27 cellular contexts compared by ENCODE assay signal in the genomic region with DNA sequence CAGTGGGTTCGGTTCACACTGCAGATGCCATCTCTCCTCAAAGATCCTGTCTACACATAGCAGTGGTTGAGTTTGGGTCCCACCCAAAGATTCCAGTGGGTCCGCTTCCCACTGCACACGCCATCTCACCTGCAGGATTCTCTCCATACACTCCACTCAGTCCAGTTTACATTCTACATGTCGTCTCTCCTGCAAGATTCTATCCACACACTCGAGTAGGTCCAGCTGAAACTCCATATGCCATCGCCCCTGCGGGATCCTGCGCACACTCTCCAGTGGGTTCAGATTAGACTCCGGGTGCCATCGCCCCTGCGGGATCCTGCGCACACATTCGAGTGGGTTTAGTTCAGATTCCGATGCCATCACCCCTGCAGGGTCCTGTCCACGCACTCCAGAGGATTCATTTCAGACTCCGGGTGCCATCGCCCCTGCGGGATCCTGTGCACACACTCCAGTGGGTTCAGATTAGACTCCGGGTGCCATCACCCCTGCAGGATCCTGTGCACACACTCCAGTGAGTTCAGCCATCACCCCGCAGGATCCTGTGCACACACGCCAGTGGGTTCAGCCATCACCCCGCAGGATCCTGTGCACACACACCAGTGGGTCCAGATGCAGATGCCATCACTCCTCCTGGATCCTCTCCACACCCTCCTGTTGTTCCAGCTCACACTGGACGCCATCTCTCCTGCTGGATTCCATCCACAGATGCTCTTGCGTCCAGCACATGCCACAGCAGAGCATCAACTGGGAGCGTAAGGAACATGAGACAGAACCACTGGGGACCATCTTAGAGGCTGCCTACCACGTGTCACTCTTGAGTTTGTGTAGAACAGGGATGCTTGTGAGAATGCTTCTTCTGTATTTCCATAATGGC. TPM values are rescaled to one million over a fixed set of nuclear protein-coding genes. Genes with fewer than 3 reads are reported as not detected.
DNase-seq lines count a peak whose midpoint lies in the region; ATAC-seq and TF ChIP-seq lines count a peak whose summit lies in the region.
"Had no signal": no experiment of that assay in that cellular context is flagged by ENCODE, and none has a peak within 500 bp of the region (broad histone marks: within the 10 kb centered on the region; RNA-seq: fewer than 3 reads in every experiment).

No MANE protein-coding gene starts in this region.

- no peaks in the 10 kb centered on the region for H3K9me3 ChIP-seq in WERI-Rb-1 (ENCODE audit: severe bottlenecking)
- no peaks in the 10 kb centered on the region for H3K9me3 ChIP-seq in OCI-LY7 (ENCODE audit: low read length)
- H3K9me3 ChIP-seq: A549, BE2C, left lung, uterus had no signal

- no peak overlapping the region for H3K4me3 Mint-ChIP-seq in activated naive CD8-positive, alpha-beta T cell treated with anti-CD3 and anti-CD28 coated beads, Interleukin-2, amount 10 ng/mL, durations not matched to agents 7 days and 5 days
- no peak overlapping the region for H3K4me3 Mint-ChIP-seq in activated naive CD8-positive, alpha-beta T cell treated with anti-CD3 and anti-CD28 coated beads for 36 hours
- H3K4me3 Mint-ChIP-seq: stimulated activated effector memory CD8-positive, alpha-beta T cell treated with anti-CD3 and anti-CD28 coated beads, Interleukin-12 subunit alpha, Interleukin-12 subunit beta, amount 100 ng/mL, for 72 hours; T-helper 1 cell treated with Interleukin-12 subunit alpha and Interleukin-12 subunit beta and Interleukin-4 antibody, amounts not matched to agents 30 μg/mL and 1 μg/mL, for 36 hours had no signal

- WGBS in lower leg skin, 2 donors: 86 to 88% methylated on average over 26 of the region's 26 CpGs

- H3K27me3 ChIP-seq in WERI-Rb-1 (ENCODE audit: insufficient read depth, low read depth, severe bottlenecking): peaks cover 5% of the 10 kb centered on the region
- H3K27me3 ChIP-seq: uterus had no signal

- no peak overlapping the region for H3K4me2 ChIP-seq in OCI-LY7 (ENCODE audit: low read length)
- H3K4me2 ChIP-seq: A549, smooth muscle cell had no signal

- no peak overlapping the region for H3K4me3 ChIP-seq in WERI-Rb-1 (ENCODE audit: low read depth, low read length)
- H3K4me3 ChIP-seq in lower leg skin (ENCODE audit: low read depth, poor library complexity, severe bottlenecking): no peak overlapping the region
- no peak overlapping the region for H3K4me3 ChIP-seq in OCI-LY7 (ENCODE audit: low read depth, low read length, poor library complexity, severe bottlenecking)
- H3K4me3 ChIP-seq: A549, left lung, SK-N-MC, smooth muscle cell, uterus had no signal

- peak; percentile 10 for DNase-seq in activated naive CD8-positive, alpha-beta T cell treated with anti-CD3 and anti-CD28 coated beads, Interleukin-2, amount 10 ng/mL, durations not matched to agents 7 days and 5 days
- DNase-seq in activated naive CD8-positive, alpha-beta T cell treated with anti-CD3 and anti-CD28 coated beads for 36 hours: no peak
- peak; percentile 6 for DNase-seq in WERI-Rb-1
- DNase-seq in lower leg skin (ENCODE audit: low spot score in 2 of 2): peak; percentile 7 to 60
- peak; percentile 51 for DNase-seq in sciatic nerve (ENCODE audit: low spot score)
- no peak for DNase-seq in OCI-LY7 (ENCODE audit: low spot score)
- DNase-seq: activated CD4-positive, alpha-beta T cell treated with anti-CD3 and anti-CD28 coated beads for 48 hours; BE2C; effector CD8-positive, alpha-beta T cell; foreskin keratinocyte; HFFc6; KG1; NCI-H1436; NCI-H524; RPMI8226; stimulated activated CD4-positive, alpha-beta T cell treated with anti-CD3 and anti-CD28 coated beads, Interleukin-2, amount 100 ng/mL, for 48 hours; uterus had no signal

- CTCF ChIA-PET in OCI-LY7 (lab: Charles Lee; ENCODE audit: unreplicated experiment): no interaction called here

- no peak overlapping the region for H3K27ac Mint-ChIP-seq in activated naive CD8-positive, alpha-beta T cell treated with anti-CD3 and anti-CD28 coated beads, Interleukin-2, amount 10 ng/mL, durations not matched to agents 7 days and 5 days
- no peak overlapping the region for H3K27ac Mint-ChIP-seq in activated naive CD8-positive, alpha-beta T cell treated with anti-CD3 and anti-CD28 coated beads for 36 hours
- H3K27ac Mint-ChIP-seq: activated T-helper 2 cell treated with anti-CD3 and anti-CD28 coated beads, Interferon-gamma antibody, Interleukin-2, Interleukin-4, amounts not matched to agents 10 μg/mL and 5 μg/mL and 100 μg/mL, durations not matched to agents 14 hours and 24 hours and 36 hours; HFFc6; stimulated activated effector memory CD8-positive, alpha-beta T cell treated with anti-CD3 and anti-CD28 coated beads, Interleukin-12 subunit alpha, Interleukin-12 subunit beta, amount 100 ng/mL, for 72 hours; T-helper 1 cell treated with Interleukin-12 subunit alpha and Interleukin-12 subunit beta and Interleukin-4 antibody, amounts not matched to agents 30 μg/mL and 1 μg/mL, for 36 hours had no signal

- no peaks in the 10 kb centered on the region for H3K79me2 ChIP-seq in OCI-LY7 (ENCODE audit: insufficient read depth, low read depth, low read length)

- ATAC-seq in activated naive CD8-positive, alpha-beta T cell treated with anti-CD3 and anti-CD28 coated beads, Interleukin-2, amount 10 ng/mL, durations not matched to agents 7 days and 5 days (ENCODE audit: low read depth): no peak
- no peak for ATAC-seq in sciatic nerve
- ATAC-seq in GM21390 (IDR thresholded peaks at IDR 0.05; ENCODE audit: unreplicated experiment): no peak
- no peak for ATAC-seq in HG03108 (IDR thresholded peaks at IDR 0.05; ENCODE audit: unreplicated experiment)
- ATAC-seq: A549, esophagus mucosa, foreskin keratinocyte, left lung had no signal

- peaks cover 9% of the 10 kb centered on the region for H3K4me1 Mint-ChIP-seq in activated naive CD8-positive, alpha-beta T cell treated with anti-CD3 and anti-CD28 coated beads, Interleukin-2, amount 10 ng/mL, durations not matched to agents 7 days and 5 days
- H3K4me1 Mint-ChIP-seq in activated naive CD8-positive, alpha-beta T cell treated with anti-CD3 and anti-CD28 coated beads for 36 hours: peaks cover 11% of the 10 kb centered on the region
- H3K4me1 Mint-ChIP-seq: stimulated activated effector memory CD8-positive, alpha-beta T cell treated with anti-CD3 and anti-CD28 coated beads, Interleukin-12 subunit alpha, Interleukin-12 subunit beta, amount 100 ng/mL, for 72 hours had no signal

- no peak for TF ChIP-seq POLR2A in lower leg skin (IDR thresholded peaks at IDR 0.05)

- BruUV-seq in OCI-LY7 (replicated peaks; lab: Mats Ljungman, UMichigan): no TSS peak

- H3K9me2 ChIP-seq in OCI-LY7 (ENCODE audit: insufficient read depth, low read length): no peaks in the 10 kb centered on the region

- intact Hi-C loops in lower leg skin (cut with DNase I; ENCODE audit: low total_unique reads) (no loop called here), sciatic nerve (cut with DNase I) (loop anchor here (10.0 kb wide), 1 partner anchor 93 kb away; no protein-coding TSS in a partner anchor), OCI-LY7 (cut with micrococcal nuclease; ENCODE audit: unreplicated experiment) (no loop called here)

- TF ChIP-seq CTCF in WERI-Rb-1 (IDR thresholded peaks at IDR 0.05; ENCODE audit: low read depth, low read length): no peak
- no peak for TF ChIP-seq CTCF in lower leg skin (IDR thresholded peaks at IDR 0.05)
- TF ChIP-seq CTCF in OCI-LY7 (conservative IDR thresholded peaks at IDR 0.05; ENCODE audit: low read length): no peak

- H3K36me3 ChIP-seq in WERI-Rb-1: peaks cover 3% of the 10 kb centered on the region; the same call in 1 of the 2 replicates
- no peaks in the 10 kb centered on the region for H3K36me3 ChIP-seq in OCI-LY7 (ENCODE audit: insufficient read depth, low read length)
- H3K36me3 ChIP-seq: BE2C, left lung, uterus had no signal

- peaks cover 36% of the 10 kb centered on the region for H3K27me3 Mint-ChIP-seq in activated naive CD8-positive, alpha-beta T cell treated with anti-CD3 and anti-CD28 coated beads, Interleukin-2, amount 10 ng/mL, durations not matched to agents 7 days and 5 days
- peaks cover 60% of the 10 kb centered on the region for H3K27me3 Mint-ChIP-seq in activated naive CD8-positive, alpha-beta T cell treated with anti-CD3 and anti-CD28 coated beads for 36 hours

- POLR2A ChIA-PET in activated naive CD8-positive, alpha-beta T cell treated with anti-CD3 and anti-CD28 coated beads, Interleukin-2, amount 10 ng/mL, durations not matched to agents 7 days and 5 days (lab: Charles Lee): no interaction called here
- POLR2A ChIA-PET in OCI-LY7 (lab: Charles Lee): no interaction called here

- H2AFZ ChIP-seq in OCI-LY7 (ENCODE audit: low read length): no peak overlapping the region

- H3K4me1 ChIP-seq in OCI-LY7 (ENCODE audit: insufficient read depth, low read length, poor library complexity, severe bottlenecking): no peaks in the 10 kb centered on the region
- H3K4me1 ChIP-seq: BE2C had no signal

- H3K27ac ChIP-seq in WERI-Rb-1: no peak overlapping the region
- no peak overlapping the region for H3K27ac ChIP-seq in OCI-LY7 (ENCODE audit: low read depth, low read length, poor library complexity, severe bottlenecking)
- H3K27ac ChIP-seq: A549, foreskin keratinocyte, left lung, SK-N-MC, uterus had no signal

- H4K20me1 ChIP-seq in OCI-LY7 (ENCODE audit: insufficient read depth, low read length): no peaks in the 10 kb centered on the region

- H3K9me3 Mint-ChIP-seq in activated naive CD8-positive, alpha-beta T cell treated with anti-CD3 and anti-CD28 coated beads, Interleukin-2, amount 10 ng/mL, durations not matched to agents 7 days and 5 days: no peaks in the 10 kb centered on the region
- H3K9me3 Mint-ChIP-seq in activated naive CD8-positive, alpha-beta T cell treated with anti-CD3 and anti-CD28 coated beads for 36 hours: no peaks in the 10 kb centered on the region
- H3K9me3 Mint-ChIP-seq: activated T-helper 2 cell treated with anti-CD3 and anti-CD28 coated beads, Interferon-gamma antibody, Interleukin-2, Interleukin-4, amounts not matched to agents 10 μg/mL and 5 μg/mL and 100 μg/mL, durations not matched to agents 14 hours and 24 hours and 36 hours; HFFc6; stimulated activated effector memory CD8-positive, alpha-beta T cell treated with anti-CD3 and anti-CD28 coated beads, Interleukin-12 subunit alpha, Interleukin-12 subunit beta, amount 100 ng/mL, for 72 hours; T-helper 1 cell treated with Interleukin-12 subunit alpha and Interleukin-12 subunit beta and Interleukin-4 antibody, amounts not matched to agents 30 μg/mL and 1 μg/mL, for 36 hours had no signal

- no peaks in the 10 kb centered on the region for H3K36me3 Mint-ChIP-seq in activated naive CD8-positive, alpha-beta T cell treated with anti-CD3 and anti-CD28 coated beads, Interleukin-2, amount 10 ng/mL, durations not matched to agents 7 days and 5 days
- no peaks in the 10 kb centered on the region for H3K36me3 Mint-ChIP-seq in activated naive CD8-positive, alpha-beta T cell treated with anti-CD3 and anti-CD28 coated beads for 36 hours
- H3K36me3 Mint-ChIP-seq: stimulated activated effector memory CD8-positive, alpha-beta T cell treated with anti-CD3 and anti-CD28 coated beads, Interleukin-12 subunit alpha, Interleukin-12 subunit beta, amount 100 ng/mL, for 72 hours had no signal

RNA-seq across cellular contexts. Expression of a gene that starts 3.0 kb away (rescaled TPM):
- total RNA-seq in activated naive CD8-positive, alpha-beta T cell treated with anti-CD3 and anti-CD28 coated beads, Interleukin-2, amount 10 ng/mL, durations not matched to agents 7 days and 5 days: 1 to 10 TPM in 1 of 2 experiments, under 1 TPM in 1; 0.86 to 1.8 TPM
- 1 to 10 TPM; 1.8 to 2.1 TPM for total RNA-seq in activated naive CD8-positive, alpha-beta T cell treated with anti-CD3 and anti-CD28 coated beads for 36 hours
- total RNA-seq in lower leg skin: 10 to 100 TPM in 1 of 4 donors, 1 to 10 TPM in 3; 4.7 to 13.7 (median 7.0) TPM
- 38.1 TPM for total RNA-seq in sciatic nerve
- not detected in 2 replicates for total RNA-seq in OCI-LY7 (2014; rRNA removed; shearing (Covaris generic))
- not detected in 2 replicates for total RNA-seq in OCI-LY7 (2022)

Comparison
In these comparisons a context has a peak if more than half of its experiments do, and no peak if none do; other contexts are left out.
1. DNase-seq: peak in activated naive CD8-positive, alpha-beta T cell treated with anti-CD3 and anti-CD28 coated beads, Interleukin-2, amount 10 ng/mL, durations not matched to agents 7 days and 5 days (single experiment), WERI-Rb-1 (single experiment), lower leg skin (2 of 2) and sciatic nerve (single experiment); none in activated naive CD8-positive, alpha-beta T cell treated with anti-CD3 and anti-CD28 coated beads for 36 hours (single experiment) and OCI-LY7 (single experiment).